In genomic region chrX:9520211-9520590, GRCh38 we compare ENCODE assay signal across 25 cellular contexts.
"Had no signal": no experiment of that assay in that cellular context is flagged by ENCODE, and none has a peak within 500 bp of the region (broad histone marks: within the 10 kb centered on the region; RNA-seq: fewer than 3 reads in every experiment).

No MANE protein-coding gene starts in this region.

- H3K36me3 ChIP-seq: breast epithelium, left ventricle myocardium inferior, ovary, prostate gland, right atrium auricular region, tibial nerve, WERI-Rb-1 had no signal

- DNase-seq: activated CD4-positive, alpha-beta T cell treated with anti-CD3 and anti-CD28 coated beads for 48 hours; activated CD4-positive, alpha-beta T cell treated with anti-CD3 and anti-CD28 coated beads, Interleukin-2, amount 50 U/mL, for 48 hours; activated CD8-positive, alpha-beta memory T cell treated with anti-CD3 and anti-CD28 coated beads for 24 hours; activated effector memory CD4-positive, alpha-beta T cell treated with anti-CD3 and anti-CD28 coated beads, Interleukin-2, amount 50 U/mL, for 16 hours; activated naive CD4-positive, alpha-beta T cell treated with anti-CD3 and anti-CD28 coated beads for 36 hours; amniotic stem cell; dermis blood vessel endothelial cell; effector CD4-positive, alpha-beta T cell; glutamatergic neuron; islet precursor cell; left ventricle myocardium inferior; ovary; stimulated activated CD4-positive, alpha-beta T cell treated with anti-CD3 and anti-CD28 coated beads, Interleukin-15, amount 100 ng/mL, for 24 hours; stimulated activated CD4-positive, alpha-beta T cell treated with anti-CD3 and anti-CD28 coated beads, Interleukin-2, amount 100 ng/mL, for 24 hours; stimulated activated naive CD4-positive, alpha-beta T cell treated with Interleukin-2 at 50 U/mL for 16 hours; T-helper 1 cell; WERI-Rb-1 had no signal

- H3K27me3 Mint-ChIP-seq: central memory CD8-positive, alpha-beta T cell had no signal

- H3K27me3 ChIP-seq: breast epithelium, ovary, right atrium auricular region, tibial nerve had no signal

- H3K27ac ChIP-seq: breast epithelium, left ventricle myocardium inferior, ovary, prostate gland, right atrium auricular region, tibial nerve, WERI-Rb-1 had no signal

- H3K4me1 ChIP-seq: breast epithelium, left ventricle myocardium inferior, prostate gland, right atrium auricular region, tibial nerve had no signal

- H3K4me3 ChIP-seq: breast epithelium, left ventricle myocardium inferior, lung, ovary, prostate gland, right atrium auricular region, tibial nerve had no signal

- H3K9me3 ChIP-seq: breast epithelium, left ventricle myocardium inferior, ovary, prostate gland, right atrium auricular region, tibial nerve had no signal

- H3K4me3 Mint-ChIP-seq: activated naive CD4-positive, alpha-beta T cell treated with anti-CD3 and anti-CD28 coated beads for 36 hours; activated T-helper 1 cell treated with anti-CD3 and anti-CD28 coated beads, Interleukin-12 subunit alpha, Interleukin-12 subunit beta, Interleukin-2, Interleukin-4 antibody, amounts not matched to agents 30 ng/mL and 10 ng/mL and 1 ng/mL, durations not matched to agents 14 hours and 24 hours and 36 hours; central memory CD8-positive, alpha-beta T cell had no signal

- H3K9me3 Mint-ChIP-seq: activated naive CD4-positive, alpha-beta T cell treated with anti-CD3 and anti-CD28 coated beads for 36 hours; activated T-helper 1 cell treated with anti-CD3 and anti-CD28 coated beads, Interleukin-12 subunit alpha, Interleukin-12 subunit beta, Interleukin-2, Interleukin-4 antibody, amounts not matched to agents 30 ng/mL and 10 ng/mL and 1 ng/mL, durations not matched to agents 14 hours and 24 hours and 36 hours; central memory CD8-positive, alpha-beta T cell had no signal

- H3K27ac Mint-ChIP-seq: activated naive CD4-positive, alpha-beta T cell treated with anti-CD3 and anti-CD28 coated beads for 36 hours; activated T-helper 1 cell treated with anti-CD3 and anti-CD28 coated beads, Interleukin-12 subunit alpha, Interleukin-12 subunit beta, Interleukin-2, Interleukin-4 antibody, amounts not matched to agents 30 ng/mL and 10 ng/mL and 1 ng/mL, durations not matched to agents 14 hours and 24 hours and 36 hours had no signal

- ATAC-seq: activated CD4-positive, CD25-positive, alpha-beta regulatory T cell treated with anti-CD3 and anti-CD28 coated beads, Interleukin-2, amount 50 U/mL, for 24 hours had no signal
